ENCODE assay signal across 35 cellular contexts in the genomic region with DNA sequence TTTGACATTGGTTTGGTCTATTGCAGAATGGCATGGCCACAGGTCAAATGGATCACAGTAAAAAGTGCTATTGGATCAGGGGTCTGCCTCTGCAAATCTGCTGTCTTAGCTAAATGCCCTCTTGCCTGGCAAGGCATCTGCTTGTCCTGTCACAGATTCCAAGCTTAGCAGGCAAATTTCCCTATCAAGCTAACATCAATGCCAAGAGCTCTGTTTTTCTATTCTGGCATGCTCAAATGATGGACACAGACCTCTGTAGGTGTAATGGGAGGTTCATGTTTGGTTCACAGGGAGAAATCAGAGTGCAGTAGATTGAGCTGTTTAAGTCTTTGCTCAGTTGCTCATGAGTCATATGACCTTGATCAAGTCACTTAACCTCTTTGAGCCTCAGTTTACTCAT. TPM values are rescaled to one million over a fixed set of nuclear protein-coding genes. Genes with fewer than 3 reads are reported as not detected.
"Had no signal": no experiment of that assay in that cellular context is flagged by ENCODE, and none has a peak within 500 bp of the region (broad histone marks: within the 10 kb centered on the region; RNA-seq: fewer than 3 reads in every experiment).

No MANE protein-coding gene starts in this region.

- ATAC-seq: Panc1, Right ventricle myocardium inferior, T-cell had no signal

- H3K4me2 ChIP-seq: PC-9 had no signal

- H3K4me3 ChIP-seq: MG63, PC-9, SJCRH30, SK-N-MC had no signal

- H3K27me3 ChIP-seq: MG63, SJCRH30 had no signal

- H3K27ac ChIP-seq: PC-9, RWPE1, SJCRH30, SK-N-MC had no signal

- H2AFZ ChIP-seq: PC-9 had no signal

- H3K4me1 ChIP-seq: SJCRH30 had no signal

- DNase-seq: Kasumi-1, KG1, MG63, NCI-H1048, NCI-H1092 treated with DMSO at 0.1 percent for 48 hours, NCI-H1105 treated with DMSO at 0.1 percent for 48 hours, NCI-H1417, NCI-H1436, NCI-H146, NCI-H1694, NCI-H187 treated with DMSO at 0.1 percent for 48 hours, NCI-H2029, NCI-H2081, NCI-H2171 treated with DMSO at 0.1 percent for 48 hours, NCI-H2227 treated with DMSO at 0.1 percent for 48 hours, NCI-H345, NCI-H446, NCI-H510A treated with DMSO at 0.1 percent for 48 hours, NCI-H524 treated with DMSO at 0.1 percent for 48 hours, NCI-H526 treated with DMSO at 0.1 percent for 48 hours, NCI-H774, PC-9, SHP77, SIG-M5, SJCRH30, T-cell had no signal

- H3K36me3 ChIP-seq: MG63, SJCRH30 had no signal

- H3K9me3 ChIP-seq: MG63, SJCRH30 had no signal

RNA-seq across cellular contexts. Expression of a gene that starts 54.8 kb away (rescaled TPM):
- total RNA-seq: M059J, NCI-H460, OCI-LY7, PC-9, Right ventricle myocardium inferior, RPMI7951, SJCRH30, SK-MEL-5 had no signal
